ENCODE assay signal across 10 cellular contexts in the genomic region with DNA sequence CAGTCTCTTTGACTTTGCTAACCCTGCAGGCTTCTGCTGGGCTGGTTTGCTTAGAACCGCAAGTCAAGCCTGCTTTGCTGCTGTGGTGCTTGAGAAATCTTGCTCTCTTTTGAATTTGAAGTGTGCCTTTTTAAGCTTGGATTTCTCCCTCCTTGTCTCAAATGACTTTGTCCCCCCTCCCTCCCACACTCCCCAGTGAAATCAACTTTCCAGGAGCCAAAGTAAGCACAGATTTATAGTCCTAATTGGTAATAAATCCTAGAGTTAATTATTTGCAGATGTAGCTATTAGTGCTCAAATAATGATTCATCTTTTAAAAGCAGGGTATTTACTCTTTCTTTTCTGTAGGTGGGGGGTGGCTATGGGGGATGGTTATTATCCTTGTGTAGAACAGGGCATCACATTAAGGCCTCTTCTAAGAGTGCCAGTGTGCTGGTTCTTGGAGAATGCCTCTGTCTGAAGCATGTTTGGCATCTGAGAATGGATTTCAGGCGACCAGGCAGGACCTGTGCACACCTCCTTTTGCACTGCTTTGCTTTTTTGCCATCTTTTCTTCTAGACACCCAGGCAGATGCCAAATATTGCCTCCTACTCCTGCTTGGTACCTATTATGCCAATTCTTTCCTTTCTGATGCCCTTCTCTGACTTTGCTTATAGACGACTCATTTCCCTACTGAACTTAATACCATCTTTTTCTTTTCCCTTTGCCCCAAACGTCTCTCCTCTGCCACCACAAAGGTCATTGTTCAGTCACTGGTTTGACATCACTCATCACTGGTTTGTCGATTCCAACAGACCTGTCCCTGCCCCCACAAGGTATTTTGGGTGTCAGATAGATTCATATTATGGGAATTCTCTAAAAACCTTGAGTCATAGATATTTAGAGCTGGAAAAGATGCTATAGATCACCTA. TPM values are rescaled to one million over a fixed set of nuclear protein-coding genes. Genes with fewer than 3 reads are reported as not detected.
A peak's percentile ranks its signal among the peaks of the same experiment; 100 is the strongest.
DNase-seq lines count a peak whose midpoint lies in the region; ATAC-seq and TF ChIP-seq lines count a peak whose summit lies in the region.
"Had no signal": no experiment of that assay in that cellular context is flagged by ENCODE, and none has a peak within 500 bp of the region (broad histone marks: within the 10 kb centered on the region; RNA-seq: fewer than 3 reads in every experiment).

No MANE protein-coding gene starts in this region.

- TF ChIP-seq CTCF in A673 (conservative IDR thresholded peaks at IDR 0.05; ENCODE audit: low read depth, low read length), result no peak
- no peak for TF ChIP-seq CTCF in Panc1 (IDR thresholded peaks at IDR 0.05)

- H3K4me3 ChIP-seq in A673 (ENCODE audit: low read depth, low read length, poor library complexity, severe bottlenecking), result no peak overlapping the region
- H3K4me3 ChIP-seq in Panc1 (ENCODE audit: low read depth in 2 of 2, low read length in 2 of 2), result no peak overlapping the region
- H3K4me3 ChIP-seq: heart right ventricle had no signal

- peaks cover 5% of the 10 kb centered on the region for H3K4me1 ChIP-seq in A673 (ENCODE audit: insufficient read depth, low read length, poor library complexity, severe bottlenecking)
- H3K4me1 ChIP-seq in Panc1 (ENCODE audit: control insufficient read depth, insufficient read depth, low read length), result peaks cover 6% of the 10 kb centered on the region

- H3K27me3 ChIP-seq in A673 (replicated peaks; ENCODE audit: insufficient read depth, low read depth, low read length, poor library complexity) (no peaks in the 10 kb centered on the region), Panc1 (ENCODE audit: control insufficient read depth, insufficient read depth, low read length) (no peaks in the 10 kb centered on the region; the same call in 1 of the 2 replicates)

- intact Hi-C loops in A673 (cut with micrococcal nuclease; ENCODE audit: unreplicated experiment), result no loop called here
- intact Hi-C loops in Panc1 (cut with micrococcal nuclease; ENCODE audit: unreplicated experiment), result no loop called here

- BruUV-seq in A673 (replicated peaks; lab: Mats Ljungman, UMichigan) (no TSS peak), Panc1 (replicated peaks; lab: Mats Ljungman, UMichigan) (no TSS peak)

- H3K36me3 ChIP-seq in A673 (ENCODE audit: insufficient read depth, low read length, poor library complexity, severe bottlenecking) (no peaks in the 10 kb centered on the region), Panc1 (ENCODE audit: control insufficient read depth, insufficient read depth, low read length) (no peaks in the 10 kb centered on the region)
- H3K36me3 ChIP-seq: heart right ventricle had no signal

- peak; percentile 62 for DNase-seq in A673 (ENCODE audit: low spot score)
- DNase-seq in HCEC 1CT, result peak; percentile 28
- DNase-seq in Panc1 (ENCODE audit: low read depth, low spot score), result no peak
- peak; percentile 51 for DNase-seq in kidney tubule cell (ENCODE audit: low spot score)
- no peak for DNase-seq in retina
- no peak for DNase-seq in NCI-H2029 (lab: John Stamatoyannopoulos, UW)
- DNase-seq: activated naive CD8-positive, alpha-beta T cell treated with anti-CD3 and anti-CD28 coated beads, Interleukin-2, amount 10 ng/mL, durations not matched to agents 7 days and 5 days; heart right ventricle had no signal

- H3K9me3 ChIP-seq in A673 (ENCODE audit: low read depth, low read length, poor library complexity, severe bottlenecking), result no peaks in the 10 kb centered on the region
- H3K9me3 ChIP-seq in Panc1 (ENCODE audit: control insufficient read depth, insufficient read depth, low read depth, low read length), result no peaks in the 10 kb centered on the region
- H3K9me3 ChIP-seq: heart right ventricle had no signal

- POLR2A ChIA-PET in A673 (lab: Charles Lee; ENCODE audit: low non-redundant PET), result interaction anchor here (0.7 kb wide), 1 partner anchor 12 kb away, joined by 28 read pairs; no protein-coding TSS in a partner anchor
- POLR2A ChIA-PET in Panc1 (lab: Charles Lee), result interaction anchor here (0.6 kb wide), 1 partner anchor 400 kb away, joined by 7 read pairs; the partner anchor contains the start of gene RPL22L1

- CTCF ChIA-PET in A673 (lab: Charles Lee), result no interaction called here
- CTCF ChIA-PET in Panc1 (lab: Charles Lee), result interaction anchor here (0.5 kb wide), 1 partner anchor 9 kb away, joined by 3 read pairs; no protein-coding TSS in a partner anchor

- 0 out of 2 replicates have a peak, but pooled peaks have one; percentile 44 for ATAC-seq in Panc1
- ATAC-seq in GM21576 (IDR thresholded peaks at IDR 0.05; ENCODE audit: unreplicated experiment), result no peak
- ATAC-seq in GM18909 (IDR thresholded peaks at IDR 0.05; ENCODE audit: poor library complexity, unreplicated experiment), result no peak

- no peak overlapping the region for H3K27ac ChIP-seq in A673 (ENCODE audit: low read depth, low read length, poor library complexity, severe bottlenecking)
- H3K27ac ChIP-seq in Panc1 (ENCODE audit: low read length), result no peak overlapping the region
- H3K27ac ChIP-seq: heart right ventricle had no signal

- in situ Hi-C loops in Panc1 (cut with HindIII; ENCODE audit: low pct_unique_long_range_greater_than_20kb, low sequenced_read_pairs), result no loop called here

RNA-seq across cellular contexts. Expression of gene CLDN11, which starts 50.7 kb away (rescaled TPM):
- 0.52 TPM in 1 of 2 replicates, not detected in the other for total RNA-seq in A673 (2021)
- 1.9 TPM for total RNA-seq in Panc1 (2021; ENCODE audit: unreplicated experiment)
- polyA plus RNA-seq in Panc1 (2012; ENCODE audit: insufficient read length), result 2.2 TPM
- total RNA-seq: activated naive CD8-positive, alpha-beta T cell treated with anti-CD3 and anti-CD28 coated beads, Interleukin-2, amount 10 ng/mL, durations not matched to agents 7 days and 5 days had no signal

Comparison
In these comparisons a context has a peak if more than half of its experiments do, and no peak if none do; other contexts are left out.
1. DNase-seq: peak in A673 (single experiment), HCEC 1CT (single experiment) and kidney tubule cell (single experiment); none in Panc1 (single experiment), retina (single experiment) and NCI-H2029 (single experiment).